Comparison of ENCODE assay signal across 8 cellular contexts in the genomic region with DNA sequence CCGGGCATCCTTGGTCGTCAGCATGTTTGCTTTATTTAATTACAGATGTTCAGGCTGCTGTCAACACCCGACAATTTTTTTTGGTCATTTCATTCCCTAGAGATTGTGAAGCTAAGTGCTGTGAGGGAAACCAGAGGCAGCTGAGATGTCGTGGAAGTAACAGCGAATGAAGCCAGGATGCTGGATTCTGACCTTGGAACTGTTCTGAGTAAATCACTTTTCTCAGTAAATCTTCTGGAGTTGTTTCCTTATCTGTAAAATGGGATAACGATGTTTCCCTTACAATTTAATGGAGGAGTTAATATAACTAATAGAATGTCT. TPM values are rescaled to one million over a fixed set of nuclear protein-coding genes. Genes with fewer than 3 reads are reported as not detected.
DNase-seq lines count a peak whose midpoint lies in the region; ATAC-seq, FAIRE-seq and TF ChIP-seq lines count a peak whose summit lies in the region.

No MANE protein-coding gene starts in this region.

- in situ Hi-C loops in HepG2 (cut with HindIII; ENCODE audit: extremely low pct_ligation_motif_present, low pct_unique_long_range_greater_than_20kb), result no loop called here

- TF ChIP-seq CTCF in CD8-positive, alpha-beta T cell (IDR thresholded peaks at IDR 0.05), result no peak
- no peak for TF ChIP-seq CTCF in HFF-Myc (IDR thresholded peaks at IDR 0.05; ENCODE audit: low read depth, low read length, missing control alignments)
- TF ChIP-seq CTCF in HepG2 (CRISPR knock-in tag; IDR thresholded peaks at IDR 0.05), result no peak

- TF ChIP-seq EP300 in HepG2 (IDR thresholded peaks at IDR 0.05; ENCODE audit: low read depth in 2 of 2, low read length in 2 of 2) (no peak), HepG2 (CRISPR knock-in tag; IDR thresholded peaks at IDR 0.05; ENCODE audit: borderline replicate concordance) (no peak)

- 4% methylated on average over 6 of the region's 6 CpGs for WGBS in HepG2 (ENCODE audit: low lambda C conversion rate)
- 3% methylated on average over 6 of the region's 6 CpGs for WGBS in urinary bladder

- H3K4me3 ChIP-seq in CD8-positive, alpha-beta T cell (ENCODE audit: low read depth, low read length), result peak overlapping the region; percentile 75
- H3K4me3 ChIP-seq in HFF-Myc (replicated peaks; ENCODE audit: low read depth, low read length) (peak overlapping the region; percentile 94), HepG2 (replicated peaks in 1 of 3; ENCODE audit: insufficient read depth in 1 of 3, low read depth in 2 of 3, low read length in 3 of 3) (peak overlapping the region; percentile 89 to 95 (median 94)), urinary bladder (ENCODE audit: low read depth, low read length) (peak overlapping the region; percentile 96)

- H3K27ac Mint-ChIP-seq in CD8-positive, alpha-beta T cell, result peak overlapping the region; percentile 95
- H3K27ac Mint-ChIP-seq in activated CD8-positive, alpha-beta T cell treated with anti-CD3 and anti-CD28 coated beads, Interleukin-2, amount 10 ng/mL, durations not matched to agents 7 days and 5 days, result peak overlapping the region; percentile 96

- H3K27ac ChIP-seq in CD8-positive, alpha-beta T cell (ENCODE audit: low read depth, low read length), result no peak overlapping the region
- H3K27ac ChIP-seq in HepG2 (ENCODE audit: extremely low read length, insufficient read depth, low read length), result no peak overlapping the region
- no peak overlapping the region for H3K27ac ChIP-seq in urinary bladder (ENCODE audit: low read depth)

- intact Hi-C loops in CD8-positive, alpha-beta T cell (cut with DNase I, micrococcal nuclease), result loop anchor here (1.0 to 5.0 kb wide), 6 partner anchors 20 to 921 kb away; a partner anchor contains a TSS
- intact Hi-C loops in HepG2 (cut with micrococcal nuclease; ENCODE audit: unreplicated experiment), result loop anchor here (1.0 kb wide), 1 partner anchor 20 kb away; no protein-coding TSS in a partner anchor

- H3K4me1 Mint-ChIP-seq in CD8-positive, alpha-beta T cell (ENCODE audit: low read depth), result peaks cover 35% of the 10 kb centered on the region
- peaks cover 41% of the 10 kb centered on the region for H3K4me1 Mint-ChIP-seq in activated CD8-positive, alpha-beta T cell treated with anti-CD3 and anti-CD28 coated beads, Interleukin-2, amount 10 ng/mL, durations not matched to agents 7 days and 5 days (ENCODE audit: low read depth)

- peaks cover 8% of the 10 kb centered on the region for H3K36me3 Mint-ChIP-seq in CD8-positive, alpha-beta T cell
- H3K36me3 Mint-ChIP-seq in activated CD8-positive, alpha-beta T cell treated with anti-CD3 and anti-CD28 coated beads, Interleukin-2, amount 10 ng/mL, durations not matched to agents 7 days and 5 days (ENCODE audit: low read depth), result peaks cover 25% of the 10 kb centered on the region

- H3K9me3 Mint-ChIP-seq in CD8-positive, alpha-beta T cell, result no peaks in the 10 kb centered on the region
- no peaks in the 10 kb centered on the region for H3K9me3 Mint-ChIP-seq in activated CD8-positive, alpha-beta T cell treated with anti-CD3 and anti-CD28 coated beads, Interleukin-2, amount 10 ng/mL, durations not matched to agents 7 days and 5 days (ENCODE audit: insufficient read depth)

- peaks cover 41% of the 10 kb centered on the region for H3K79me2 ChIP-seq in HepG2 (ENCODE audit: insufficient read depth, low read length)

- no peak for TF ChIP-seq POLR2A in HepG2 (IDR thresholded peaks at IDR 0.05; ENCODE audit: insufficient read depth in 1 of 2, low read depth in 2 of 2, low read length in 2 of 2)

- no TSS peak for BruUV-seq in HepG2 (replicated peaks; lab: Mats Ljungman, UMichigan)

- no peaks in the 10 kb centered on the region for H3K27me3 ChIP-seq in CD8-positive, alpha-beta T cell (ENCODE audit: insufficient read depth, low read length)
- H3K27me3 ChIP-seq in HepG2 (ENCODE audit: control insufficient read depth in 1 of 2, insufficient read depth in 2 of 2, low read length in 2 of 2), result no peaks in the 10 kb centered on the region

- H3K36me3 ChIP-seq in CD8-positive, alpha-beta T cell (ENCODE audit: insufficient read depth, low read length), result no peaks in the 10 kb centered on the region
- peaks cover 0 to 7% of the 10 kb centered on the region in 2 experiments; a peak in 1 of 5 replicates for H3K36me3 ChIP-seq in HepG2 (replicated peaks in 1 of 2; ENCODE audit: control insufficient read depth in 1 of 2, insufficient read depth in 2 of 2, low read length in 2 of 2)
- H3K36me3 ChIP-seq in urinary bladder (ENCODE audit: insufficient read depth), result no peaks in the 10 kb centered on the region

- H3K4me1 ChIP-seq in CD8-positive, alpha-beta T cell (ENCODE audit: insufficient read depth, low read length), result peaks cover 13% of the 10 kb centered on the region
- H3K4me1 ChIP-seq in HepG2 (ENCODE audit: insufficient read depth, low read length), result peaks cover 30% of the 10 kb centered on the region
- H3K4me1 ChIP-seq in urinary bladder (ENCODE audit: insufficient read depth), result no peaks in the 10 kb centered on the region

- no peaks in the 10 kb centered on the region for H3K9me3 ChIP-seq in CD8-positive, alpha-beta T cell (ENCODE audit: low read length)
- H3K9me3 ChIP-seq in HepG2 (ENCODE audit: low read length), result peaks cover 9% of the 10 kb centered on the region

- TF ChIP-seq RAD21 in HepG2 (CRISPR knock-in tag; IDR thresholded peaks at IDR 0.05), result no peak

- H3K4me3 Mint-ChIP-seq in CD8-positive, alpha-beta T cell, result peak overlapping the region; percentile 98
- H3K4me3 Mint-ChIP-seq in activated CD8-positive, alpha-beta T cell treated with anti-CD3 and anti-CD28 coated beads, Interleukin-2, amount 10 ng/mL, durations not matched to agents 7 days and 5 days, result peak overlapping the region; percentile 81

- no peaks in the 10 kb centered on the region; the same call in 1 of the 2 replicates for H4K20me1 ChIP-seq in HepG2 (ENCODE audit: insufficient read depth, low read length)

- DNase-seq in CD8-positive, alpha-beta T cell, result no peak
- DNase-seq in HFF-Myc (ENCODE audit: extremely low read depth, low read depth), result no peak
- DNase-seq in activated CD8-positive, alpha-beta T cell treated with anti-CD3 and anti-CD28 coated beads, Interleukin-2, amount 10 ng/mL, durations not matched to agents 7 days and 5 days, result no peak
- DNase-seq in HepG2 (ENCODE audit: low spot score), result no peak
- DNase-seq in NCI-H510A treated with DMSO at 0.1 percent for 48 hours (lab: John Stamatoyannopoulos, UW), result no peak
- no peak for DNase-seq in NCI-H82 treated with DMSO at 0.1 percent for 48 hours (lab: John Stamatoyannopoulos, UW; ENCODE audit: unreplicated experiment)
- DNase-seq in NCI-H2081 (lab: John Stamatoyannopoulos, UW), result no peak

- H2AFZ ChIP-seq in HepG2 (ENCODE audit: low read length), result peak overlapping the region; percentile 94

- H3K4me2 ChIP-seq in HepG2 (ENCODE audit: low read depth, low read length), result peak overlapping the region; percentile 94

- POLR2A ChIA-PET in CD8-positive, alpha-beta T cell (lab: Charles Lee), result interaction anchor here (1.0 kb wide), 1 partner anchor 21 kb away, joined by 3 read pairs; no protein-coding TSS in a partner anchor
- POLR2A ChIA-PET in activated CD8-positive, alpha-beta T cell treated with anti-CD3 and anti-CD28 coated beads, Interleukin-2, amount 10 ng/mL, durations not matched to agents 7 days and 5 days (lab: Charles Lee), result interaction anchor here (0.6 to 1.5 kb wide), 5 partner anchors 10 to 146 kb away, joined by 3 to 6 read pairs (median 4); a partner anchor contains a TSS
- POLR2A ChIA-PET in HepG2 (lab: Yijun Ruan, JAX), result interaction anchor here (1.2 to 3.4 kb wide), 3 partner anchors 16 to 70 kb away, joined by 3 to 16 read pairs (median 3); no protein-coding TSS in a partner anchor

- no peak for ATAC-seq in CD8-positive, alpha-beta T cell
- ATAC-seq in activated CD8-positive, alpha-beta T cell treated with anti-CD3 and anti-CD28 coated beads, Interleukin-2, amount 10 ng/mL, durations not matched to agents 7 days and 5 days, result peak; percentile 1
- peak; percentile 10 for ATAC-seq in HepG2

- no peaks in the 10 kb centered on the region for H3K27me3 Mint-ChIP-seq in CD8-positive, alpha-beta T cell (ENCODE audit: low read depth)
- H3K27me3 Mint-ChIP-seq in activated CD8-positive, alpha-beta T cell treated with anti-CD3 and anti-CD28 coated beads, Interleukin-2, amount 10 ng/mL, durations not matched to agents 7 days and 5 days (ENCODE audit: low read depth), result no peaks in the 10 kb centered on the region

- CTCF ChIA-PET in CD8-positive, alpha-beta T cell (lab: Charles Lee), result interaction anchor here (1.0 kb wide), 1 partner anchor 19 kb away, joined by 4 read pairs; no protein-coding TSS in a partner anchor
- CTCF ChIA-PET in activated CD8-positive, alpha-beta T cell treated with anti-CD3 and anti-CD28 coated beads, Interleukin-2, amount 10 ng/mL, durations not matched to agents 7 days and 5 days (lab: Charles Lee), result interaction anchor here (1.1 kb wide), 1 partner anchor 10 kb away, joined by 3 read pairs; no protein-coding TSS in a partner anchor
- CTCF ChIA-PET in HepG2 (lab: Yijun Ruan, JAX; ENCODE audit: low intra/inter-chr PET ratio, low total read pairs), result no interaction called here

- FAIRE-seq in HepG2 (lab: Jason Lieb, UNC), result no peak

- H3K9ac ChIP-seq in HepG2 (ENCODE audit: insufficient read depth, low read depth, low read length), result peak overlapping the region; percentile 91

RNA-seq across cellular contexts. Expression of a gene that starts 0.4 kb away (rescaled TPM):
- total RNA-seq in CD8-positive, alpha-beta T cell, result 10 to 100 TPM; 18.8 to 22.1 TPM
- total RNA-seq in activated CD8-positive, alpha-beta T cell treated with anti-CD3 and anti-CD28 coated beads, Interleukin-2, amount 10 ng/mL, durations not matched to agents 7 days and 5 days, result 100 to 1,000 TPM; 174 to 176 TPM
- total RNA-seq in HepG2 (2016; rRNA removed; fragmentation: Illumina TruSeq; extraction: Trizol) (103 and 220 TPM in 2 replicates), urinary bladder (80.5 TPM)
- 17.7 and 27.7 TPM in 2 replicates for total RNA-seq in HepG2 (2016; cell fraction: cytosol; rRNA removed; fragmentation: Illumina TruSeq; extraction: Trizol; ENCODE audit: low read depth)
- 96.4 and 197 TPM in 2 replicates for total RNA-seq in HepG2 (2016; cell fraction: insoluble cytoplasmic fraction; rRNA removed; fragmentation: Illumina TruSeq; extraction: Trizol)
- total RNA-seq in HepG2 (2016; cell fraction: membrane; rRNA removed; fragmentation: Illumina TruSeq; extraction: Trizol), result 23.9 and 25.7 TPM in 2 replicates
- total RNA-seq in HepG2 (2016; cell fraction: nucleus; rRNA removed; fragmentation: Illumina TruSeq; extraction: Trizol), result 105 and 113 TPM in 2 replicates
- polyA plus RNA-seq in HepG2 (2011; rRNA removed) (62.2 and 79.2 TPM in 2 replicates), urinary bladder (26.8 TPM)
- 29.6 and 40.2 TPM in 2 replicates for polyA plus RNA-seq in HepG2 (2011; cell fraction: cytosol; rRNA removed)
- 22.5 and 23.1 TPM in 2 replicates for polyA plus RNA-seq in HepG2 (2011; cell fraction: nucleus; rRNA removed)
- 48.6 and 67.9 TPM in 2 replicates for polyA plus RNA-seq in HepG2 (2012)
- 4.5 and 4.6 TPM in 2 replicates for polyA plus RNA-seq in HepG2 (2016; cell fraction: cytosol; fragmentation: Illumina TruSeq; extraction: Trizol; ENCODE audit: low read depth)
- polyA plus RNA-seq in HepG2 (2016; cell fraction: insoluble cytoplasmic fraction; fragmentation: Illumina TruSeq; extraction: Trizol; ENCODE audit: low read depth), result 103 and 105 TPM in 2 replicates
- 5.9 and 6.6 TPM in 2 replicates for polyA plus RNA-seq in HepG2 (2016; cell fraction: membrane; fragmentation: Illumina TruSeq; extraction: Trizol; ENCODE audit: low read depth)
- 57.7 and 71.8 TPM in 2 replicates for polyA plus RNA-seq in HepG2 (2016; cell fraction: nucleus; fragmentation: Illumina TruSeq; extraction: Trizol; ENCODE audit: insufficient read depth, low read depth)
- 75.1 and 214 TPM in 2 replicates for polyA minus RNA-seq in HepG2 (2011; rRNA and poly(A)+ RNA removed; ENCODE audit: low replicate concordance)
- 77.4 and 93.6 TPM in 2 replicates for polyA minus RNA-seq in HepG2 (2011; cell fraction: cytosol; rRNA and poly(A)+ RNA removed)
- polyA minus RNA-seq in HepG2 (2011; cell fraction: nucleus; rRNA and poly(A)+ RNA removed), result 70.8 and 97.8 TPM in 2 replicates
